ENCODE assay signal across 1 cellular context in genomic region chr1:81549588-81550127, GRCh38.
TF ChIP-seq lines count a peak whose summit lies in the region.

No MANE protein-coding gene starts in this region.

TF ChIP-seq in HCT116, 20 proteins besides CTCF, POLR2A, EP300 and RAD21 (continued from another document):
- no peak for TF ChIP-seq ZBTB33 (IDR thresholded peaks at IDR 0.05; ENCODE audit: extremely low read depth, insufficient replicate concordance, low read length)
- TF ChIP-seq ZNF274 (IDR thresholded peaks at IDR 0.05; ENCODE audit: low read depth, low read length), result no peak
- TF ChIP-seq EZH2phosphoT487 (IDR thresholded peaks at IDR 0.05; ENCODE audit: borderline replicate concordance), result no peak
- no peak for TF ChIP-seq SRF (IDR thresholded peaks at IDR 0.05; ENCODE audit: low read depth)
- no peak for TF ChIP-seq POLR2AphosphoS5 (IDR thresholded peaks at IDR 0.05; ENCODE audit: low read depth, low read length)
- TF ChIP-seq FOSL1 (IDR thresholded peaks at IDR 0.05; ENCODE audit: low read depth), result no peak
- TF ChIP-seq CEBPB (IDR thresholded peaks at IDR 0.05; ENCODE audit: low read depth), result no peak
